ENCODE assay signal across 8 cellular contexts in genomic region chr18:26657618-26658581, GRCh38.
A peak's percentile ranks its signal among the peaks of the same experiment; 100 is the strongest.
DNase-seq lines count a peak whose midpoint lies in the region; ATAC-seq, FAIRE-seq and TF ChIP-seq lines count a peak whose summit lies in the region.

No MANE protein-coding gene starts in this region.

- H3K9me3 Mint-ChIP-seq in Caco-2 (ENCODE audit: unreplicated experiment), result no peaks in the 10 kb centered on the region

- H4K91ac ChIP-seq in H1 (replicated peaks; ENCODE audit: insufficient read length, low read length), result no peak overlapping the region

- CTCF ChIA-PET in Caco-2 (lab: Charles Lee), result no interaction called here
- CTCF ChIA-PET in H1 (lab: Charles Lee; ENCODE audit: partially characterized antibody), result interaction anchor here (0.7 to 0.9 kb wide), 3 partner anchors 11 to 300 kb away, joined by 3 to 4 read pairs (median 4); no protein-coding TSS in a partner anchor

- BruUV-seq in Caco-2 (replicated peaks; lab: Mats Ljungman, UMichigan), result no TSS peak

- H4K8ac ChIP-seq in H1 (ENCODE audit: extremely low read depth, insufficient read depth, low read length), result no peak overlapping the region

- intact Hi-C loops in Caco-2 (cut with micrococcal nuclease; ENCODE audit: unreplicated experiment), result loop anchor here (10.0 kb wide), 2 partner anchors 113 to 273 kb away; partner anchors contain the start of gene KCTD1

- no peak overlapping the region for H3K23ac ChIP-seq in H1 (ENCODE audit: insufficient read length)

- H3K14ac ChIP-seq in H1 (ENCODE audit: insufficient read length), result no peak overlapping the region

- no peak for TF ChIP-seq EP300 in H1 (IDR thresholded peaks at IDR 0.05; ENCODE audit: borderline replicate concordance in 1 of 2, low read depth in 2 of 2, low read length in 2 of 2)

- H2AFZ ChIP-seq in H1 (ENCODE audit: low read length) (peak overlapping the region; percentile 82), parathyroid adenoma (peak overlapping the region; percentile 96)

- no peaks in the 10 kb centered on the region for H3K79me1 ChIP-seq in H1 (ENCODE audit: low read depth, low read length)

- peak; percentile 39 for FAIRE-seq in H1 (lab: Jason Lieb, UNC)

- ATAC-seq in GM21786 (IDR thresholded peaks at IDR 0.05; ENCODE audit: unreplicated experiment) (no peak), GM21367 (IDR thresholded peaks at IDR 0.05; ENCODE audit: unreplicated experiment) (no peak), GM18861 (IDR thresholded peaks at IDR 0.05; ENCODE audit: unreplicated experiment) (no peak)

- H3K4me1 Mint-ChIP-seq in Caco-2 (ENCODE audit: low read depth, unreplicated experiment), result no peaks in the 10 kb centered on the region

- peak overlapping the region; percentile 85 for H3K4me3 Mint-ChIP-seq in Caco-2 (ENCODE audit: unreplicated experiment)

- H3K9me3 ChIP-seq in Caco-2, result no peaks in the 10 kb centered on the region
- H3K9me3 ChIP-seq in H1 (ENCODE audit: insufficient read depth in 2 of 2, low read depth in 1 of 2, low read length in 1 of 2), result no peaks in the 10 kb centered on the region
- no peaks in the 10 kb centered on the region for H3K9me3 ChIP-seq in parathyroid adenoma (ENCODE audit: control insufficient read depth, low read length)

- no peak overlapping the region for H2AK5ac ChIP-seq in H1 (ENCODE audit: low read depth, low read length)

- H2BK15ac ChIP-seq in H1 (ENCODE audit: low read length), result no peak overlapping the region

- H4K20me1 ChIP-seq in H1 (replicated peaks in 1 of 2; ENCODE audit: control insufficient read depth in 1 of 2, insufficient read depth in 2 of 2, low read length in 2 of 2), result no peaks in the 10 kb centered on the region

- H3K18ac ChIP-seq in H1 (ENCODE audit: extremely low read depth, low read length), result no peak overlapping the region

- H3K36me3 ChIP-seq in Caco-2 (ENCODE audit: control insufficient read depth, insufficient read depth, low read length), result no peaks in the 10 kb centered on the region
- H3K36me3 ChIP-seq in H1 (ENCODE audit: control insufficient read depth in 2 of 4, insufficient read depth in 4 of 4, low read length in 3 of 4), result no peaks in the 10 kb centered on the region
- no peaks in the 10 kb centered on the region for H3K36me3 ChIP-seq in parathyroid adenoma (ENCODE audit: control insufficient read depth, insufficient read depth, low read length)

- no peaks in the 10 kb centered on the region for H3K36me3 Mint-ChIP-seq in Caco-2 (ENCODE audit: insufficient read depth, unreplicated experiment)

- no peak overlapping the region for H2BK20ac ChIP-seq in H1 (ENCODE audit: low read length)

- no peak for TF ChIP-seq POLR2A in H1 (IDR thresholded peaks at IDR 0.05; ENCODE audit: control extremely low read depth in 1 of 2, low read depth in 2 of 2, low read length in 2 of 2)

- TF ChIP-seq RAD21 in H1 (IDR thresholded peaks at IDR 0.05 in 1 of 2, conservative IDR thresholded peaks at IDR 0.05 in 1 of 2; ENCODE audit: low read depth in 2 of 2, low read length in 2 of 2), result no peak

- H3K4me1 ChIP-seq in Caco-2 (no peaks in the 10 kb centered on the region), H1 (replicated peaks in 1 of 4; ENCODE audit: control insufficient read depth in 3 of 4, insufficient read depth in 4 of 4, low read length in 3 of 4) (peaks cover 2 to 14% (median 8%) of the 10 kb centered on the region in 4 experiments; a peak in 5 of 7 replicates), parathyroid adenoma (peaks cover 4% of the 10 kb centered on the region)

- POLR2A ChIA-PET in Caco-2 (lab: Charles Lee) (no interaction called here), H1 (lab: Charles Lee; ENCODE audit: partially characterized antibody) (interaction anchor here (0.7 to 1.6 kb wide), 5 partner anchors 11 to 109 kb away, joined by 3 to 6 read pairs (median 4); partner anchors contain the start of gene KCTD1)

- H3K23me2 ChIP-seq in H1 (ENCODE audit: low read depth, low read length), result peaks cover 7% of the 10 kb centered on the region

- H3K4me2 ChIP-seq in H1 (ENCODE audit: insufficient read depth in 1 of 2, low read depth in 2 of 2, low read length in 2 of 2) (peak overlapping the region; percentile 83 to 97), parathyroid adenoma (ENCODE audit: low read length) (peak overlapping the region; percentile 62)

- H3K27ac ChIP-seq in H1 (ENCODE audit: low read depth, low read length) (no peak overlapping the region), parathyroid adenoma (peak overlapping the region; percentile 82)

- H2BK5ac ChIP-seq in H1 (ENCODE audit: low read depth, low read length), result no peak overlapping the region

- H3K79me2 ChIP-seq in H1 (ENCODE audit: control insufficient read depth in 1 of 2, insufficient read depth in 2 of 2, low read length in 2 of 2) (no peaks in the 10 kb centered on the region), parathyroid adenoma (no peaks in the 10 kb centered on the region)

- no peak overlapping the region for H4K5ac ChIP-seq in H1 (ENCODE audit: insufficient read length, low read depth, low read length)

- H3K4ac ChIP-seq in H1 (replicated peaks; ENCODE audit: insufficient read length, low read depth, low read length), result no peak overlapping the region

- H2BK120ac ChIP-seq in H1 (replicated peaks; ENCODE audit: low read depth, low read length), result no peak overlapping the region

- peak overlapping the region; percentile 44 for H3K4me3 ChIP-seq in Caco-2 (ENCODE audit: low read depth, low read length)
- H3K4me3 ChIP-seq in H1 (ENCODE audit: extremely low read depth in 1 of 4, insufficient read depth in 2 of 4, low read depth in 3 of 4, low read length in 4 of 4), result peak overlapping the region; percentile 73 to 90 (median 84)
- peak overlapping the region; percentile 65 for H3K4me3 ChIP-seq in parathyroid adenoma (ENCODE audit: low read depth, low read length)

- DNase-seq in Caco-2 (no peak), NCI-H82 (lab: John Stamatoyannopoulos, UW) (peak; percentile 63), H1 (ENCODE audit: low read depth in 1 of 2, low spot score in 2 of 2) (no peak), activated gamma-delta T cell treated with Interleukin-2 at 50 U/mL for 16 hours (no peak)

- TF ChIP-seq CTCF in Caco-2 (IDR thresholded peaks at IDR 0.05; ENCODE audit: insufficient read depth in 1 of 2, low read depth in 1 of 2, low read length in 1 of 2, severe bottlenecking in 1 of 2, unreplicated experiment in 1 of 2) (no peak), H1 (IDR thresholded peaks at IDR 0.05; ENCODE audit: control extremely low read depth in 1 of 3, insufficient read depth in 1 of 3, low read depth in 1 of 3, low read length in 3 of 3) (no peak), parathyroid adenoma (IDR thresholded peaks at IDR 0.05) (no peak)

- H3K27ac Mint-ChIP-seq in Caco-2 (ENCODE audit: unreplicated experiment), result no peak overlapping the region

- H3K9ac ChIP-seq in H1 (replicated peaks in 1 of 4; ENCODE audit: extremely low read depth in 1 of 4, low read depth in 3 of 4, low read length in 3 of 4), result peak overlapping the region; percentile 13 to 68 (median 42); a peak in 4 of 7 replicates
- H3K9ac ChIP-seq in parathyroid adenoma, result no peak overlapping the region

- H3K56ac ChIP-seq in H1 (replicated peaks; ENCODE audit: insufficient read length, low read depth, low read length), result no peak overlapping the region

- H3K27me3 ChIP-seq in Caco-2 (replicated peaks; ENCODE audit: control insufficient read depth, insufficient read depth, low read length) (no peaks in the 10 kb centered on the region), H1 (replicated peaks in 1 of 4; ENCODE audit: control insufficient read depth in 3 of 4, extremely low read depth in 1 of 4, insufficient read depth in 3 of 4, low read length in 3 of 4) (peaks cover 0 to 15% (median 11%) of the 10 kb centered on the region in 4 experiments; a peak in 6 of 7 replicates), parathyroid adenoma (ENCODE audit: control insufficient read depth, insufficient read depth, low read length) (no peaks in the 10 kb centered on the region)

- peaks cover 9% of the 10 kb centered on the region for H3K27me3 Mint-ChIP-seq in Caco-2 (ENCODE audit: insufficient read depth, unreplicated experiment)

- H2BK12ac ChIP-seq in H1 (ENCODE audit: low read depth, low read length), result no peak overlapping the region

- WGBS in H1 (ENCODE audit: extremely low coverage in 1 of 2, insufficient coverage in 1 of 2, insufficient read length in 1 of 2, insufficient replicate concordance in 2 of 2, low coverage in 1 of 2, low lambda C conversion rate in 2 of 2, missing lambda C conversion rate in 1 of 2), 2 experiments, result 42% methylated on average over 16 of the region's 16 CpGs; no CpG with 5 or more reads in 1 of the 2 experiments

TF ChIP-seq in H1, 55 proteins besides CTCF, POLR2A, EP300 and RAD21 (continues in another document):
- TF ChIP-seq CHD2 (IDR thresholded peaks at IDR 0.05; ENCODE audit: low read length) (no peak), ASH2L (IDR thresholded peaks at IDR 0.05; ENCODE audit: low read length) (no peak), E2F6 (IDR thresholded peaks at IDR 0.05) (no peak), GABPA (IDR thresholded peaks at IDR 0.05; ENCODE audit: borderline replicate concordance, insufficient read depth, low read length) (no peak), CEBPB (IDR thresholded peaks at IDR 0.05; ENCODE audit: low read depth, low read length) (no peak), POU5F1 (IDR thresholded peaks at IDR 0.05; ENCODE audit: low read depth, low read length) (no peak), NANOG (IDR thresholded peaks at IDR 0.05; ENCODE audit: insufficient read depth, low read depth, low read length, poor library complexity, severe bottlenecking) (no peak), ATF2 (IDR thresholded peaks at IDR 0.05; ENCODE audit: low read length) (no peak), HDAC2 (IDR thresholded peaks at IDR 0.05; ENCODE audit: borderline replicate concordance in 1 of 2, low read depth in 2 of 2, low read length in 2 of 2) (no peak), TAF1 (IDR thresholded peaks at IDR 0.05; ENCODE audit: low read depth, low read length) (no peak), BACH1 (IDR thresholded peaks at IDR 0.05; ENCODE audit: low read length) (no peak)
